ENCODE assay signal across 27 cellular contexts in the genomic region with DNA sequence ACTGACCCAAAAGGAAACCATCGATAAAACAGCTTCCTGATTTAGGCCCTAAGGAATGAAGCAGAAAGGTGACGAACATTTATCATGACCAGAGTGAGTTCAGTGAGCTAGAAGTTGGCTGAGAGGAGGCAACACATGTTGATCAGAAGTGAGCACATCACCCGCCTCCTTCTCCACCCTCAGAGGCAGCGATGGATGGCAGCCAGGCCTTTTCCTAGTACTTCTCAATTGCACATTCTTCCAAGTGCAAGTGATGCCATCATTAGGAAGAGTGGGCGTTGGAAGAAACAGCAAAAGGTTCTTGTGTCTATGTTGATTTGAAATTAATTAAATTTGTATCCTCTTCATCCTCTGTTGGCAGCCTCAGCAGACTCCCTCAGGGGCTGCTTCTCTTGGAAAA. TPM values are rescaled to one million over a fixed set of nuclear protein-coding genes. Genes with fewer than 3 reads are reported as not detected.
DNase-seq lines count a peak whose midpoint lies in the region; ATAC-seq, FAIRE-seq and TF ChIP-seq lines count a peak whose summit lies in the region.
"Had no signal": no experiment of that assay in that cellular context is flagged by ENCODE, and none has a peak within 500 bp of the region (broad histone marks: within the 10 kb centered on the region; RNA-seq: fewer than 3 reads in every experiment).

No MANE protein-coding gene starts in this region.

- no peak overlapping the region for H3K56ac ChIP-seq in H1 (replicated peaks; ENCODE audit: insufficient read length, low read depth, low read length)

- H2BK120ac ChIP-seq in H1 (replicated peaks; ENCODE audit: low read depth, low read length), result no peak overlapping the region

- POLR2A ChIA-PET in H1 (lab: Charles Lee; ENCODE audit: partially characterized antibody), result no interaction called here

- BruUV-seq in mammary epithelial cell (replicated peaks; lab: Mats Ljungman, UMichigan), result no TSS peak

- no peak overlapping the region for H3K4me2 ChIP-seq in mammary epithelial cell (ENCODE audit: insufficient read depth, low read depth, low read length)
- no peak overlapping the region for H3K4me2 ChIP-seq in H1 (ENCODE audit: insufficient read depth in 1 of 2, low read depth in 2 of 2, low read length in 2 of 2)
- H3K4me2 ChIP-seq: BLaER1 treated with 17β-estradiol and CSF1 and Interleukin-3, amounts not matched to agents 10 nM and 100 nM; SK-N-SH had no signal

- H3K79me1 ChIP-seq in H1 (ENCODE audit: low read depth, low read length), result no peaks in the 10 kb centered on the region

- no peaks in the 10 kb centered on the region for H3K4me1 Mint-ChIP-seq in stimulated activated memory B cell treated with anti-CD40 and anti-IgM and Interleukin-4, amounts not matched to agents 10 μg/mL and 1 μg/mL and 100 μg/mL, for 72 hours
- H3K4me1 Mint-ChIP-seq: activated naive CD4-positive, alpha-beta T cell treated with anti-CD3 and anti-CD28 coated beads, Interleukin-2, amount 50 U/mL, for 24 hours had no signal

- H3K4me3 Mint-ChIP-seq in stimulated activated memory B cell treated with anti-CD40 and anti-IgM and Interleukin-4, amounts not matched to agents 10 μg/mL and 1 μg/mL and 100 μg/mL, for 72 hours, result no peak overlapping the region
- H3K4me3 Mint-ChIP-seq: activated naive CD4-positive, alpha-beta T cell treated with anti-CD3 and anti-CD28 coated beads, Interleukin-2, amount 50 U/mL, for 24 hours; activated T-helper 1 cell treated with anti-CD3 and anti-CD28 coated beads, Interleukin-12 subunit alpha, Interleukin-12 subunit beta, Interleukin-2, Interleukin-4 antibody, amounts not matched to agents 30 ng/mL and 10 ng/mL and 1 ng/mL, durations not matched to agents 14 hours and 24 hours and 36 hours; neural crest cell; type B pancreatic cell had no signal

- H2AK5ac ChIP-seq in H1 (ENCODE audit: low read depth, low read length), result no peak overlapping the region

- no peak overlapping the region for H3K4ac ChIP-seq in H1 (replicated peaks; ENCODE audit: insufficient read length, low read depth, low read length)

- H4K20me1 ChIP-seq in mammary epithelial cell (ENCODE audit: insufficient read depth, low read length) (no peaks in the 10 kb centered on the region), H1 (replicated peaks in 1 of 2; ENCODE audit: control insufficient read depth in 1 of 2, insufficient read depth in 2 of 2, low read length in 2 of 2) (no peaks in the 10 kb centered on the region)
- H4K20me1 ChIP-seq: BLaER1 treated with 17β-estradiol and CSF1 and Interleukin-3, amounts not matched to agents 10 nM and 100 nM had no signal

- CTCF ChIA-PET in mammary epithelial cell (lab: Charles Lee; ENCODE audit: low non-redundant PET) (no interaction called here), H1 (lab: Charles Lee; ENCODE audit: partially characterized antibody) (interaction anchor here (0.9 to 3.9 kb wide), 3 partner anchors 12 to 107 kb away, joined by 3 to 23 read pairs (median 4); no protein-coding TSS in a partner anchor)

- H2BK5ac ChIP-seq in H1 (ENCODE audit: low read depth, low read length), result no peak overlapping the region

- H3K27ac Mint-ChIP-seq in stimulated activated memory B cell treated with anti-CD40 and anti-IgM and Interleukin-4, amounts not matched to agents 10 μg/mL and 1 μg/mL and 100 μg/mL, for 72 hours, result peak overlapping the region; percentile 71
- H3K27ac Mint-ChIP-seq: activated naive CD4-positive, alpha-beta T cell treated with anti-CD3 and anti-CD28 coated beads, Interleukin-2, amount 50 U/mL, for 24 hours; activated T-helper 1 cell treated with anti-CD3 and anti-CD28 coated beads, Interleukin-12 subunit alpha, Interleukin-12 subunit beta, Interleukin-2, Interleukin-4 antibody, amounts not matched to agents 30 ng/mL and 10 ng/mL and 1 ng/mL, durations not matched to agents 14 hours and 24 hours and 36 hours; type B pancreatic cell had no signal

- no peak overlapping the region for H4K8ac ChIP-seq in H1 (ENCODE audit: extremely low read depth, insufficient read depth, low read length)

- no peak overlapping the region for H2BK15ac ChIP-seq in H1 (ENCODE audit: low read length)

- FAIRE-seq in H1 (lab: Jason Lieb, UNC), result no peak

- no peaks in the 10 kb centered on the region for H3K27me3 ChIP-seq in breast epithelium
- H3K27me3 ChIP-seq in mammary epithelial cell (ENCODE audit: insufficient read depth, low read length), result no peaks in the 10 kb centered on the region
- no peaks in the 10 kb centered on the region for H3K27me3 ChIP-seq in H1 (replicated peaks in 1 of 4; ENCODE audit: control insufficient read depth in 3 of 4, extremely low read depth in 1 of 4, insufficient read depth in 3 of 4, low read length in 3 of 4)
- no peaks in the 10 kb centered on the region for H3K27me3 ChIP-seq in vagina
- H3K27me3 ChIP-seq: BLaER1 treated with 17β-estradiol and CSF1 and Interleukin-3, amounts not matched to agents 10 nM and 100 nM; spleen; stomach had no signal

- no peak for ATAC-seq in stimulated activated memory B cell treated with anti-CD40 and anti-IgM and Interleukin-4, amounts not matched to agents 10 μg/mL and 1 μg/mL and 100 μg/mL, for 72 hours
- ATAC-seq: mucosa of descending colon had no signal

- H3K9me3 Mint-ChIP-seq in stimulated activated memory B cell treated with anti-CD40 and anti-IgM and Interleukin-4, amounts not matched to agents 10 μg/mL and 1 μg/mL and 100 μg/mL, for 72 hours, result no peaks in the 10 kb centered on the region
- H3K9me3 Mint-ChIP-seq: activated naive CD4-positive, alpha-beta T cell treated with anti-CD3 and anti-CD28 coated beads, Interleukin-2, amount 50 U/mL, for 24 hours; activated T-helper 1 cell treated with anti-CD3 and anti-CD28 coated beads, Interleukin-12 subunit alpha, Interleukin-12 subunit beta, Interleukin-2, Interleukin-4 antibody, amounts not matched to agents 30 ng/mL and 10 ng/mL and 1 ng/mL, durations not matched to agents 14 hours and 24 hours and 36 hours; type B pancreatic cell had no signal

- dilution Hi-C loops in mammary epithelial cell (cut with HindIII; ENCODE audit: low sequenced_read_pairs), result no loop called here

- in situ Hi-C loops in mammary epithelial cell (cut with MboI; ENCODE audit: low sequenced_read_pairs in 2 of 2), result loop anchor here in 1 of 2 donors (25.0 kb wide), 1 partner anchor 109 kb away; no protein-coding TSS in a partner anchor

- H2BK12ac ChIP-seq in H1 (ENCODE audit: low read depth, low read length), result no peak overlapping the region

- no peak for TF ChIP-seq RAD21 in H1 (IDR thresholded peaks at IDR 0.05 in 1 of 2, conservative IDR thresholded peaks at IDR 0.05 in 1 of 2; ENCODE audit: low read depth in 2 of 2, low read length in 2 of 2)

- no peak overlapping the region for H3K18ac ChIP-seq in H1 (ENCODE audit: extremely low read depth, low read length)

- no peaks in the 10 kb centered on the region for H3K23me2 ChIP-seq in H1 (ENCODE audit: low read depth, low read length)

- no peaks in the 10 kb centered on the region for H3K9me3 ChIP-seq in breast epithelium
- H3K9me3 ChIP-seq in mammary epithelial cell (replicated peaks; ENCODE audit: insufficient read depth, low read length), result no peaks in the 10 kb centered on the region
- H3K9me3 ChIP-seq in H1 (ENCODE audit: insufficient read depth in 2 of 2, low read depth in 1 of 2, low read length in 1 of 2), result no peaks in the 10 kb centered on the region; a peak in 1 of 4 replicates
- no peaks in the 10 kb centered on the region for H3K9me3 ChIP-seq in vagina
- H3K9me3 ChIP-seq: HAP-1, mucosa of descending colon, SK-N-SH, spleen, stomach had no signal

- no peak overlapping the region for H2BK20ac ChIP-seq in H1 (ENCODE audit: low read length)

- no peaks in the 10 kb centered on the region for H3K79me2 ChIP-seq in mammary epithelial cell (ENCODE audit: insufficient read depth, low read length)
- no peaks in the 10 kb centered on the region for H3K79me2 ChIP-seq in H1 (ENCODE audit: control insufficient read depth in 1 of 2, insufficient read depth in 2 of 2, low read length in 2 of 2)

- H3K4me3 ChIP-seq in breast epithelium, result no peak overlapping the region
- H3K4me3 ChIP-seq in mammary epithelial cell (replicated peaks in 1 of 3; ENCODE audit: insufficient read depth in 1 of 3, low read depth in 2 of 3, low read length in 3 of 3), result no peak overlapping the region
- H3K4me3 ChIP-seq in H1 (ENCODE audit: extremely low read depth in 1 of 4, insufficient read depth in 2 of 4, low read depth in 3 of 4, low read length in 4 of 4), result no peak overlapping the region
- no peak overlapping the region for H3K4me3 ChIP-seq in vagina
- H3K4me3 ChIP-seq: BLaER1 treated with 17β-estradiol and CSF1 and Interleukin-3, amounts not matched to agents 10 nM and 100 nM; HAP-1; mucosa of descending colon; spleen; stomach had no signal

- peaks cover 39% of the 10 kb centered on the region for H3K36me3 Mint-ChIP-seq in stimulated activated memory B cell treated with anti-CD40 and anti-IgM and Interleukin-4, amounts not matched to agents 10 μg/mL and 1 μg/mL and 100 μg/mL, for 72 hours
- H3K36me3 Mint-ChIP-seq: type B pancreatic cell had no signal

- H3K23ac ChIP-seq in H1 (ENCODE audit: insufficient read length), result no peak overlapping the region

- H3K9ac ChIP-seq in mammary epithelial cell (ENCODE audit: insufficient read depth, low read length) (no peak overlapping the region), H1 (replicated peaks in 1 of 4; ENCODE audit: extremely low read depth in 1 of 4, low read depth in 3 of 4, low read length in 3 of 4) (no peak overlapping the region)
- H3K9ac ChIP-seq: BLaER1 treated with 17β-estradiol and CSF1 and Interleukin-3, amounts not matched to agents 10 nM and 100 nM; SK-N-SH had no signal

- H2AFZ ChIP-seq in mammary epithelial cell (ENCODE audit: low read depth, low read length) (no peak overlapping the region), H1 (ENCODE audit: low read length) (0 out of 2 replicates have a peak overlapping the region, but pooled peaks have one; percentile 18)

- H3K27ac ChIP-seq in breast epithelium (peak overlapping the region; percentile 82 to 86), mammary epithelial cell (ENCODE audit: insufficient read depth, low read depth, low read length) (no peak overlapping the region), H1 (ENCODE audit: low read depth, low read length) (no peak overlapping the region), vagina (no peak overlapping the region)
- H3K27ac ChIP-seq: BLaER1 treated with 17β-estradiol and CSF1 and Interleukin-3, amounts not matched to agents 10 nM and 100 nM; spleen; stomach had no signal

- TF ChIP-seq CTCF in breast epithelium (IDR thresholded peaks at IDR 0.05), result no peak
- no peak for TF ChIP-seq CTCF in mammary epithelial cell (conservative IDR thresholded peaks at IDR 0.05 in 1 of 2, IDR thresholded peaks at IDR 0.05 in 1 of 2; ENCODE audit: extremely low read depth in 1 of 2, insufficient read depth in 1 of 2, low read depth in 1 of 2, low read length in 2 of 2)
- TF ChIP-seq CTCF in H1 (IDR thresholded peaks at IDR 0.05; ENCODE audit: control extremely low read depth in 1 of 3, insufficient read depth in 1 of 3, low read depth in 1 of 3, low read length in 3 of 3), result no peak
- no peak for TF ChIP-seq CTCF in vagina (IDR thresholded peaks at IDR 0.05)

- TF ChIP-seq POLR2A in breast epithelium (IDR thresholded peaks at IDR 0.05) (no peak), H1 (IDR thresholded peaks at IDR 0.05; ENCODE audit: control extremely low read depth in 1 of 2, low read depth in 2 of 2, low read length in 2 of 2) (no peak), vagina (IDR thresholded peaks at IDR 0.05) (no peak)

- H3K27me3 Mint-ChIP-seq in stimulated activated memory B cell treated with anti-CD40 and anti-IgM and Interleukin-4, amounts not matched to agents 10 μg/mL and 1 μg/mL and 100 μg/mL, for 72 hours, result no peaks in the 10 kb centered on the region
- H3K27me3 Mint-ChIP-seq: activated naive CD4-positive, alpha-beta T cell treated with anti-CD3 and anti-CD28 coated beads, Interleukin-2, amount 50 U/mL, for 24 hours; type B pancreatic cell had no signal

- no peak overlapping the region for H4K91ac ChIP-seq in H1 (replicated peaks; ENCODE audit: insufficient read length, low read length)

- intact Hi-C loops in breast epithelium (cut with DNase I; ENCODE audit: low total_unique reads) (no loop called here), mammary epithelial cell (cut with micrococcal nuclease) (no loop called here), vagina (cut with DNase I) (no loop called here)

- H3K36me3 ChIP-seq in breast epithelium (no peaks in the 10 kb centered on the region), mammary epithelial cell (ENCODE audit: insufficient read depth, low read length) (peaks cover 25% of the 10 kb centered on the region), H1 (ENCODE audit: control insufficient read depth in 2 of 4, insufficient read depth in 4 of 4, low read length in 3 of 4) (no peaks in the 10 kb centered on the region), vagina (no peaks in the 10 kb centered on the region)
- H3K36me3 ChIP-seq: HAP-1 had no signal

- no peak overlapping the region for H4K5ac ChIP-seq in H1 (ENCODE audit: insufficient read length, low read depth, low read length)

- DNase-seq in breast epithelium (ENCODE audit: low spot score in 2 of 2) (peak in 1 of 2 donors; percentile 95), mammary epithelial cell (no peak), H1 (ENCODE audit: low read depth in 1 of 2, low spot score in 2 of 2) (no peak), iris pigment epithelial cell (ENCODE audit: low read depth) (peak; percentile 25), C1 segment of cervical spinal cord (lab: John Stamatoyannopoulos, UW) (no peak), vagina (ENCODE audit: extremely low spot score in 2 of 2) (no peak), AG08396 (ENCODE audit: low spot score) (no peak)
- DNase-seq: 8988T; activated CD4-positive, alpha-beta T cell treated with anti-CD3 and anti-CD28 coated beads for 48 hours; Calu3; effector CD8-positive, alpha-beta T cell; IMR-90; mucosa of descending colon; NCI-H1436; NCI-H2171; NCI-H524 treated with DMSO at 0.1 percent for 48 hours; SK-N-SH; spleen; stomach; T-helper 2 cell had no signal

- H3K14ac ChIP-seq in H1 (ENCODE audit: insufficient read length), result no peak overlapping the region

- H3K4me1 ChIP-seq in breast epithelium, result peaks cover 0 to 2% of the 10 kb centered on the region in 2 donors
- peaks cover 5% of the 10 kb centered on the region for H3K4me1 ChIP-seq in mammary epithelial cell (ENCODE audit: insufficient read depth, low read length)
- no peaks in the 10 kb centered on the region for H3K4me1 ChIP-seq in H1 (replicated peaks in 1 of 4; ENCODE audit: control insufficient read depth in 3 of 4, insufficient read depth in 4 of 4, low read length in 3 of 4)
- H3K4me1 ChIP-seq in vagina, result no peaks in the 10 kb centered on the region
- H3K4me1 ChIP-seq: BLaER1 treated with 17β-estradiol and CSF1 and Interleukin-3, amounts not matched to agents 10 nM and 100 nM; HAP-1; spleen; stomach had no signal

- 57% methylated on average over 4 of the region's 5 CpGs for WGBS in mammary epithelial cell (ENCODE audit: low coverage, missing lambda C conversion rate)
- 90% methylated on average over 5 of the region's 5 CpGs; no CpG with 5 or more reads in 1 of the 2 experiments for WGBS in H1 (ENCODE audit: extremely low coverage in 1 of 2, insufficient coverage in 1 of 2, insufficient read length in 1 of 2, insufficient replicate concordance in 2 of 2, low coverage in 1 of 2, low lambda C conversion rate in 2 of 2, missing lambda C conversion rate in 1 of 2), 2 experiments

- TF ChIP-seq EP300 in H1 (IDR thresholded peaks at IDR 0.05; ENCODE audit: borderline replicate concordance in 1 of 2, low read depth in 2 of 2, low read length in 2 of 2), result no peak

RNA-seq across cellular contexts. Expression of a gene that starts 51.7 kb away (rescaled TPM):
- total RNA-seq in breast epithelium, result 1 to 10 TPM; 1.3 to 7.2 (median 5.6) TPM
- total RNA-seq in mammary epithelial cell, result 100 to 1,000 TPM in 1 of 2 donors, 10 to 100 TPM in 1; 15.2 to 119 TPM
- polyA plus RNA-seq in mammary epithelial cell, result 22.9 TPM
- 40.9 TPM for polyA minus RNA-seq in mammary epithelial cell
- 1.2 and 1.5 TPM in 2 replicates for total RNA-seq in H1 (2021; fragmentation: NEBNext Ultra II Directional; extraction: Animal tissue kit (Norgen Biotek cat#: 25700))
- polyA plus RNA-seq in H1 (2011; rRNA removed), result 0.22 and 0.33 TPM in 2 replicates
- polyA plus RNA-seq in H1 (2011; cell fraction: cytosol; rRNA removed), result 0.27 TPM
- polyA plus RNA-seq in H1 (2011; cell fraction: nucleus; rRNA removed), result 0.31 TPM
- polyA plus RNA-seq in H1 (2012, experiment 1 of 2), result 0.18 to 0.99 TPM (median 0.69 TPM) in 4 replicates
- 0.03 TPM for polyA plus RNA-seq in H1 (2012, experiment 2 of 2)
- polyA plus RNA-seq in H1 (2013, experiment 1 of 2), result 1.1 TPM
- polyA plus RNA-seq in H1 (2013, experiment 2 of 2), result 1.9 TPM
- 0.85 and 1.0 TPM in 2 replicates for polyA minus RNA-seq in H1 (2011; rRNA and poly(A)+ RNA removed)
- not detected for polyA minus RNA-seq in H1 (2011; cell fraction: cytosol; rRNA and poly(A)+ RNA removed)
- polyA minus RNA-seq in H1 (2011; cell fraction: nucleus; rRNA and poly(A)+ RNA removed), result 1.9 TPM
- 33.1 TPM for total RNA-seq in vagina

Comparison
In these comparisons a context has a peak if more than half of its experiments do, and no peak if none do; other contexts are left out.
1. H3K27ac ChIP-seq: peak in breast epithelium (2 of 2); none in mammary epithelial cell (single experiment), H1 (single experiment) and vagina (single experiment).